1 cellular context compared by ENCODE assay signal in the genomic region with DNA sequence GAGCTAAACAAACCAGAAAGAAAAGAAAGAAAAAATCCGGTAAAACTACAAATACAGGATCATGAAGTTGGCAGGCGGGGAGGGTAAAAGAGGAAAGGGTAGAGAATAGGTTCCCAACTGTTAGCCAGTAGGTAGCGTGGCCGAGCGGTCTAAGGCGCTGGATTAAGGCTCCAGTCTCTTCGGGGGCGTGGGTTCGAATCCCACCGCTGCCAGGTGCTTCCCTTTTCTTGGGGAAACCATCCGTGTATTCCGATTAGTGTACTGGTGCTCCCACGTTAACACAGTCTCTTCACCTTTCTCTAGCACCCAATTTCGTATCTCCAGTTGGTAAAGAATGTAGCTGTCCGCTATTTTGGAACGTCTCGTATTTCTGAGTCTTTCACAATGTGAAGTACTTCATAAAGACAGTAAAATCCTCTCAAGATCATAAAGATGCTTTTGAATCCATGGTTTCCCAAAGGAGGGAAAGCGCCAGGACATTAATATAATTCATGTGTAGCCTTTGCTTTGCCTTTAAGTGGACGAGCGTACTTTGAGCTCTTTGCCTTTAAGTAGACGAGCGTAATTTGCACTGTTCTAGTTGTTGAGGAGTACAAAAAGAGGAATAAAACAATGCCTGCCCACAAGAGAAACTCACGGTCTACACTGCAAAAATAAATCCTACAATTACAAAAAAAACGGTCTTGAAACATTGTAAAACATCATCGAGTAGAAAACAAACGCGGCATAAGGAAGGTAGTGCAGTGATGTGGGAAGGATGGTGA.
TF ChIP-seq lines count a peak whose summit lies in the region.

No MANE protein-coding gene starts in this region.

TF ChIP-seq in HepG2, 621 proteins besides CTCF, POLR2A, EP300 and RAD21 (continued from another document and continues in another):
- TF ChIP-seq MAFK (conservative IDR thresholded peaks at IDR 0.05 in 1 of 2, IDR thresholded peaks at IDR 0.05 in 1 of 2; ENCODE audit: low read length in 2 of 2), result no peak
- no peak for TF ChIP-seq CEBPB (IDR thresholded peaks at IDR 0.05; ENCODE audit: borderline replicate concordance, low read depth, low read length)
- TF ChIP-seq ZNF564 (CRISPR knock-in tag; IDR thresholded peaks at IDR 0.05), result peak; percentile 69
- TF ChIP-seq ZNF225 (CRISPR knock-in tag; IDR thresholded peaks at IDR 0.05), result no peak
- peak; percentile 83 for TF ChIP-seq GTF3A (CRISPR knock-in tag; conservative IDR thresholded peaks at IDR 0.05)
- no peak for TF ChIP-seq ZBTB8A (CRISPR knock-in tag; IDR thresholded peaks at IDR 0.05; ENCODE audit: borderline replicate concordance, low read depth)
- no peak for TF ChIP-seq RBFOX2 (IDR thresholded peaks at IDR 0.05; ENCODE audit: low read depth, low read length)
- TF ChIP-seq ZNF160 (CRISPR knock-in tag; IDR thresholded peaks at IDR 0.05), result no peak
- TF ChIP-seq, protein P1, sequence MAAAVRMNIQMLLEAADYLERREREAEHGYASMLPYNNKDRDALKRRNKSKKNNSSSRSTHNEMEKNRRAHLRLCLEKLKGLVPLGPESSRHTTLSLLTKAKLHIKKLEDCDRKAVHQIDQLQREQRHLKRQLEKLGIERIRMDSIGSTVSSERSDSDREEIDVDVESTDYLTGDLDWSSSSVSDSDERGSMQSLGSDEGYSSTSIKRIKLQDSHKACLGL (CRISPR knock-in tag; IDR thresholded peaks at IDR 0.05), result no peak
- no peak for TF ChIP-seq SYNCRIP (IDR thresholded peaks at IDR 0.05; ENCODE audit: insufficient read depth, low read depth, low read length)
- TF ChIP-seq BRCA1 (CRISPR knock-in tag; IDR thresholded peaks at IDR 0.05), result no peak
- TF ChIP-seq CHD2 (IDR thresholded peaks at IDR 0.05; ENCODE audit: low read depth, low read length), result no peak
- TF ChIP-seq IRF2 (CRISPR knock-in tag; IDR thresholded peaks at IDR 0.05), result peak; percentile 60; the same call in 1 of the 2 replicates
- TF ChIP-seq, protein P2, sequence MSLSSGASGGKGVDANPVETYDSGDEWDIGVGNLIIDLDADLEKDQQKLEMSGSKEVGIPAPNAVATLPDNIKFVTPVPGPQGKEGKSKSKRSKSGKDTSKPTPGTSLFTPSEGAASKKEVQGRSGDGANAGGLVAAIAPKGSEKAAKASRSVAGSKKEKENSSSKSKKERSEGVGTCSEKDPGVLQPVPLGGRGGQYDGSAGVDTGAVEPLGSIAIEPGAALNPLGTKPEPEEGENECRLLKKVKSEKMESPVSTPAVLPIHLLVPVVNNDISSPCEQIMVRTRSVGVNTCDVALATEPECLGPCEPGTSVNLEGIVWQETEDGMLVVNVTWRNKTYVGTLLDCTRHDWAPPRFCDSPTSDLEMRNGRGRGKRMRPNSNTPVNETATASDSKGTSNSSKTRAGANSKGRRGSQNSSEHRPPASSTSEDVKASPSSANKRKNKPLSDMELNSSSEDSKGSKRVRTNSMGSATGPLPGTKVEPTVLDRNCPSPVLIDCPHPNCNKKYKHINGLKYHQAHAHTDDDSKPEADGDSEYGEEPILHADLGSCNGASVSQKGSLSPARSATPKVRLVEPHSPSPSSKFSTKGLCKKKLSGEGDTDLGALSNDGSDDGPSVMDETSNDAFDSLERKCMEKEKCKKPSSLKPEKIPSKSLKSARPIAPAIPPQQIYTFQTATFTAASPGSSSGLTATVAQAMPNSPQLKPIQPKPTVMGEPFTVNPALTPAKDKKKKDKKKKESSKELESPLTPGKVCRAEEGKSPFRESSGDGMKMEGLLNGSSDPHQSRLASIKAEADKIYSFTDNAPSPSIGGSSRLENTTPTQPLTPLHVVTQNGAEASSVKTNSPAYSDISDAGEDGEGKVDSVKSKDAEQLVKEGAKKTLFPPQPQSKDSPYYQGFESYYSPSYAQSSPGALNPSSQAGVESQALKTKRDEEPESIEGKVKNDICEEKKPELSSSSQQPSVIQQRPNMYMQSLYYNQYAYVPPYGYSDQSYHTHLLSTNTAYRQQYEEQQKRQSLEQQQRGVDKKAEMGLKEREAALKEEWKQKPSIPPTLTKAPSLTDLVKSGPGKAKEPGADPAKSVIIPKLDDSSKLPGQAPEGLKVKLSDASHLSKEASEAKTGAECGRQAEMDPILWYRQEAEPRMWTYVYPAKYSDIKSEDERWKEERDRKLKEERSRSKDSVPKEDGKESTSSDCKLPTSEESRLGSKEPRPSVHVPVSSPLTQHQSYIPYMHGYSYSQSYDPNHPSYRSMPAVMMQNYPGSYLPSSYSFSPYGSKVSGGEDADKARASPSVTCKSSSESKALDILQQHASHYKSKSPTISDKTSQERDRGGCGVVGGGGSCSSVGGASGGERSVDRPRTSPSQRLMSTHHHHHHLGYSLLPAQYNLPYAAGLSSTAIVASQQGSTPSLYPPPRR (CRISPR knock-in tag; IDR thresholded peaks at IDR 0.05; ENCODE audit: borderline replicate concordance), result no peak
- no peak for TF ChIP-seq HNF4G (IDR thresholded peaks at IDR 0.05; ENCODE audit: borderline replicate concordance, low read depth, low read length)
- peak; percentile 17; the same call in 1 of the 2 replicates for TF ChIP-seq HNF4G (CRISPR knock-in tag; IDR thresholded peaks at IDR 0.05; ENCODE audit: borderline replicate concordance, low read depth)
- TF ChIP-seq TBP (CRISPR knock-in tag; IDR thresholded peaks at IDR 0.05), result no peak
- TF ChIP-seq ZNF747 (CRISPR knock-in tag; IDR thresholded peaks at IDR 0.05; ENCODE audit: borderline replicate concordance), result peak; percentile 28; the same call in 1 of the 2 replicates
- TF ChIP-seq ZNF724P (CRISPR knock-in tag; IDR thresholded peaks at IDR 0.05; ENCODE audit: borderline replicate concordance), result no peak
- TF ChIP-seq XBP1 (CRISPR knock-in tag; IDR thresholded peaks at IDR 0.05), result no peak
- TF ChIP-seq ZNF101 (CRISPR knock-in tag; IDR thresholded peaks at IDR 0.05; ENCODE audit: borderline replicate concordance, low read depth), result no peak; the same call in 1 of the 2 replicates
- TF ChIP-seq, protein P3, sequence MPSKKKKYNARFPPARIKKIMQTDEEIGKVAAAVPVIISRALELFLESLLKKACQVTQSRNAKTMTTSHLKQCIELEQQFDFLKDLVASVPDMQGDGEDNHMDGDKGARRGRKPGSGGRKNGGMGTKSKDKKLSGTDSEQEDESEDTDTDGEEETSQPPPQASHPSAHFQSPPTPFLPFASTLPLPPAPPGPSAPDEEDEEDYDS (CRISPR knock-in tag; IDR thresholded peaks at IDR 0.05), result peak; percentile 65
- peak; percentile 66; the same call in 1 of the 2 replicates for TF ChIP-seq ZNF607 (CRISPR knock-in tag; IDR thresholded peaks at IDR 0.05; ENCODE audit: borderline replicate concordance)
- TF ChIP-seq, protein P4, sequence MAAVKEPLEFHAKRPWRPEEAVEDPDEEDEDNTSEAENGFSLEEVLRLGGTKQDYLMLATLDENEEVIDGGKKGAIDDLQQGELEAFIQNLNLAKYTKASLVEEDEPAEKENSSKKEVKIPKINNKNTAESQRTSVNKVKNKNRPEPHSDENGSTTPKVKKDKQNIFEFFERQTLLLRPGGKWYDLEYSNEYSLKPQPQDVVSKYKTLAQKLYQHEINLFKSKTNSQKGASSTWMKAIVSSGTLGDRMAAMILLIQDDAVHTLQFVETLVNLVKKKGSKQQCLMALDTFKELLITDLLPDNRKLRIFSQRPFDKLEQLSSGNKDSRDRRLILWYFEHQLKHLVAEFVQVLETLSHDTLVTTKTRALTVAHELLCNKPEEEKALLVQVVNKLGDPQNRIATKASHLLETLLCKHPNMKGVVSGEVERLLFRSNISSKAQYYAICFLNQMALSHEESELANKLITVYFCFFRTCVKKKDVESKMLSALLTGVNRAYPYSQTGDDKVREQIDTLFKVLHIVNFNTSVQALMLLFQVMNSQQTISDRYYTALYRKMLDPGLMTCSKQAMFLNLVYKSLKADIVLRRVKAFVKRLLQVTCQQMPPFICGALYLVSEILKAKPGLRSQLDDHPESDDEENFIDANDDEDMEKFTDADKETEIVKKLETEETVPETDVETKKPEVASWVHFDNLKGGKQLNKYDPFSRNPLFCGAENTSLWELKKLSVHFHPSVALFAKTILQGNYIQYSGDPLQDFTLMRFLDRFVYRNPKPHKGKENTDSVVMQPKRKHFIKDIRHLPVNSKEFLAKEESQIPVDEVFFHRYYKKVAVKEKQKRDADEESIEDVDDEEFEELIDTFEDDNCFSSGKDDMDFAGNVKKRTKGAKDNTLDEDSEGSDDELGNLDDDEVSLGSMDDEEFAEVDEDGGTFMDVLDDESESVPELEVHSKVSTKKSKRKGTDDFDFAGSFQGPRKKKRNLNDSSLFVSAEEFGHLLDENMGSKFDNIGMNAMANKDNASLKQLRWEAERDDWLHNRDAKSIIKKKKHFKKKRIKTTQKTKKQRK (IDR thresholded peaks at IDR 0.05; ENCODE audit: low read length), result no peak
- TF ChIP-seq TEAD2 (CRISPR knock-in tag; IDR thresholded peaks at IDR 0.05), result no peak
- peak; percentile 81 for TF ChIP-seq RXRB (CRISPR knock-in tag; IDR thresholded peaks at IDR 0.05; ENCODE audit: borderline replicate concordance)
- no peak for TF ChIP-seq ZNF891 (CRISPR knock-in tag; IDR thresholded peaks at IDR 0.05)
- no peak for TF ChIP-seq MEF2D (CRISPR knock-in tag; IDR thresholded peaks at IDR 0.05)
- TF ChIP-seq, protein P5, sequence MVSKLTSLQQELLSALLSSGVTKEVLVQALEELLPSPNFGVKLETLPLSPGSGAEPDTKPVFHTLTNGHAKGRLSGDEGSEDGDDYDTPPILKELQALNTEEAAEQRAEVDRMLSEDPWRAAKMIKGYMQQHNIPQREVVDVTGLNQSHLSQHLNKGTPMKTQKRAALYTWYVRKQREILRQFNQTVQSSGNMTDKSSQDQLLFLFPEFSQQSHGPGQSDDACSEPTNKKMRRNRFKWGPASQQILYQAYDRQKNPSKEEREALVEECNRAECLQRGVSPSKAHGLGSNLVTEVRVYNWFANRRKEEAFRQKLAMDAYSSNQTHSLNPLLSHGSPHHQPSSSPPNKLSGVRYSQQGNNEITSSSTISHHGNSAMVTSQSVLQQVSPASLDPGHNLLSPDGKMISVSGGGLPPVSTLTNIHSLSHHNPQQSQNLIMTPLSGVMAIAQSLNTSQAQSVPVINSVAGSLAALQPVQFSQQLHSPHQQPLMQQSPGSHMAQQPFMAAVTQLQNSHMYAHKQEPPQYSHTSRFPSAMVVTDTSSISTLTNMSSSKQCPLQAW (CRISPR knock-in tag; IDR thresholded peaks at IDR 0.05), result 0 out of 2 replicates have a peak, but pooled peaks have one; percentile 23
- TF ChIP-seq BRD4 (CRISPR knock-in tag; IDR thresholded peaks at IDR 0.05), result no peak
- TF ChIP-seq ZNF10 (CRISPR knock-in tag; IDR thresholded peaks at IDR 0.05; ENCODE audit: borderline replicate concordance, low read depth), result no peak
- TF ChIP-seq CENPX (CRISPR knock-in tag; IDR thresholded peaks at IDR 0.05), result no peak
- TF ChIP-seq NR2F1 (CRISPR knock-in tag; IDR thresholded peaks at IDR 0.05), result peak in 1 of 2 experiments; percentile 14; a peak in 1 of 4 replicates
- TF ChIP-seq, protein P6, sequence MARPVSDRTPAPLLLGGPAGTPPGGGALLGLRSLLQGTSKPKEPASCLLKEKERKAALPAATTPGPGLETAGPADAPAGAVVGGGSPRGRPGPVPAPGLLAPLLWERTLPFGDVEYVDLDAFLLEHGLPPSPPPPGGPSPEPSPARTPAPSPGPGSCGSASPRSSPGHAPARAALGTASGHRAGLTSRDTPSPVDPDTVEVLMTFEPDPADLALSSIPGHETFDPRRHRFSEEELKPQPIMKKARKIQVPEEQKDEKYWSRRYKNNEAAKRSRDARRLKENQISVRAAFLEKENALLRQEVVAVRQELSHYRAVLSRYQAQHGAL (CRISPR knock-in tag; IDR thresholded peaks at IDR 0.05; ENCODE audit: not compliant biosample characterization), result no peak
- TF ChIP-seq ZKSCAN8 (CRISPR knock-in tag; IDR thresholded peaks at IDR 0.05; ENCODE audit: borderline replicate concordance), result peak; percentile 74; the same call in 1 of the 2 replicates
- no peak for TF ChIP-seq ZNF260 (CRISPR knock-in tag; IDR thresholded peaks at IDR 0.05; ENCODE audit: borderline replicate concordance, low read depth)
- TF ChIP-seq RORA (CRISPR knock-in tag; IDR thresholded peaks at IDR 0.05), result no peak
- TF ChIP-seq, protein P7, sequence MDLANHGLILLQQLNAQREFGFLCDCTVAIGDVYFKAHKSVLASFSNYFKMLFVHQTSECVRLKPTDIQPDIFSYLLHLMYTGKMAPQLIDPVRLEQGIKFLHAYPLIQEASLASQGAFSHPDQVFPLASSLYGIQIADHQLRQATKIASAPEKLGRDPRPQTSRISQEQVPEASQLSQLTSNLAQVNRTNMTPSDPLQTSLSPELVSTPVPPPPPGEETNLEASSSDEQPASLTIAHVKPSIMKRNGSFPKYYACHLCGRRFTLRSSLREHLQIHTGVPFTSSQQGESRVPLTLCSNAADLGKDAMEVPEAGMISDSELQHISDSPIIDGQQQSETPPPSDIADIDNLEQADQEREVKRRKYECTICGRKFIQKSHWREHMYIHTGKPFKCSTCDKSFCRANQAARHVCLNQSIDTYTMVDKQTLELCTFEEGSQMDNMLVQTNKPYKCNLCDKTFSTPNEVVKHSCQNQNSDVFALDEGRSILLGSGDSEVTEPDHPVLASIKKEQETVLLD (CRISPR knock-in tag; IDR thresholded peaks at IDR 0.05; ENCODE audit: low read depth), result no peak
- TF ChIP-seq ZNF431 (CRISPR knock-in tag; IDR thresholded peaks at IDR 0.05; ENCODE audit: borderline replicate concordance, low read depth), result no peak
- 0 out of 2 replicates have a peak, but pooled peaks have one; percentile 49 for TF ChIP-seq SMAD1 (CRISPR knock-in tag; IDR thresholded peaks at IDR 0.05; ENCODE audit: borderline replicate concordance, low read depth)
- TF ChIP-seq MYC (CRISPR knock-in tag; IDR thresholded peaks at IDR 0.05; ENCODE audit: borderline replicate concordance), result no peak
- TF ChIP-seq, protein P8, sequence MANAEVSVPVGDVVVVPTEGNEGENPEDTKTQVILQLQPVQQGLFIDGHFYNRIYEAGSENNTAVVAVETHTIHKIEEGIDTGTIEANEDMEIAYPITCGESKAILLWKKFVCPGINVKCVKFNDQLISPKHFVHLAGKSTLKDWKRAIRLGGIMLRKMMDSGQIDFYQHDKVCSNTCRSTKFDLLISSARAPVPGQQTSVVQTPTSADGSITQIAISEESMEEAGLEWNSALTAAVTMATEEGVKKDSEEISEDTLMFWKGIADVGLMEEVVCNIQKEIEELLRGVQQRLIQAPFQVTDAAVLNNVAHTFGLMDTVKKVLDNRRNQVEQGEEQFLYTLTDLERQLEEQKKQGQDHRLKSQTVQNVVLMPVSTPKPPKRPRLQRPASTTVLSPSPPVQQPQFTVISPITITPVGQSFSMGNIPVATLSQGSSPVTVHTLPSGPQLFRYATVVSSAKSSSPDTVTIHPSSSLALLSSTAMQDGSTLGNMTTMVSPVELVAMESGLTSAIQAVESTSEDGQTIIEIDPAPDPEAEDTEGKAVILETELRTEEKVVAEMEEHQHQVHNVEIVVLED (CRISPR knock-in tag; IDR thresholded peaks at IDR 0.05; ENCODE audit: borderline replicate concordance), result peak; percentile 25; the same call in 1 of the 2 replicates
- TF ChIP-seq, protein P9, sequence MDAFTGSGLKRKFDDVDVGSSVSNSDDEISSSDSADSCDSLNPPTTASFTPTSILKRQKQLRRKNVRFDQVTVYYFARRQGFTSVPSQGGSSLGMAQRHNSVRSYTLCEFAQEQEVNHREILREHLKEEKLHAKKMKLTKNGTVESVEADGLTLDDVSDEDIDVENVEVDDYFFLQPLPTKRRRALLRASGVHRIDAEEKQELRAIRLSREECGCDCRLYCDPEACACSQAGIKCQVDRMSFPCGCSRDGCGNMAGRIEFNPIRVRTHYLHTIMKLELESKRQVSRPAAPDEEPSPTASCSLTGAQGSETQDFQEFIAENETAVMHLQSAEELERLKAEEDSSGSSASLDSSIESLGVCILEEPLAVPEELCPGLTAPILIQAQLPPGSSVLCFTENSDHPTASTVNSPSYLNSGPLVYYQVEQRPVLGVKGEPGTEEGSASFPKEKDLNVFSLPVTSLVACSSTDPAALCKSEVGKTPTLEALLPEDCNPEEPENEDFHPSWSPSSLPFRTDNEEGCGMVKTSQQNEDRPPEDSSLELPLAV (CRISPR knock-in tag; conservative IDR thresholded peaks at IDR 0.05; ENCODE audit: low read depth), result no peak
